ENCODE assay signal across 21 cellular contexts in the genomic region with DNA sequence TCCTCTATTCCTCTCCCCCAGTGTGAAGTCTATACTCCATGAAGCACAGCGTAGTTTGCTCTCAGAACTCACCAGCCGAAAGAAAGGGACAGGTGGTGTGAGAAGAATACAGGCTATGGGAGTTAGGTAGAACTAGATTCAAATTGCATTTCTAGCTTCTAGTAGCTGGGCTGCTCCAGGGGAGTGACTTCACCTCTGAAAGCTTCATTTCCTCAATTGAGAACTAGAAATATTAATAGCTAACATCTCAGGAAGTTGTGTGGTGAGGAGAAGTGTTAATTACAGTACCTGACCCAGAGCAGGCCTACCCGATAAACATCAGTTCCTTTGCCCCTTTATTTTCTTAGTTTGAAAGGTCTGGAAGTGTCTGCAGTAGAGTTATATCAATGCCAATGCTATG.
DNase-seq lines count a peak whose midpoint lies in the region; ATAC-seq and TF ChIP-seq lines count a peak whose summit lies in the region.
"Had no signal": no experiment of that assay in that cellular context is flagged by ENCODE, and none has a peak within 500 bp of the region (broad histone marks: within the 10 kb centered on the region; RNA-seq: fewer than 3 reads in every experiment).

No MANE protein-coding gene starts in this region.

- H3F3A ChIP-seq in neural progenitor cell (ENCODE audit: low read depth) = no peaks in the 10 kb centered on the region

- H3K36me3 ChIP-seq in esophagus muscularis mucosa (no peaks in the 10 kb centered on the region), left ventricle myocardium inferior (no peaks in the 10 kb centered on the region), endodermal cell (ENCODE audit: control insufficient read depth, insufficient read depth, low read length) (no peaks in the 10 kb centered on the region), vagina (no peaks in the 10 kb centered on the region), neural progenitor cell (no peaks in the 10 kb centered on the region)
- H3K36me3 ChIP-seq: cardiac muscle cell, MG63 had no signal

- H3K4me1 Mint-ChIP-seq in endodermal cell = no peaks in the 10 kb centered on the region
- H3K4me1 Mint-ChIP-seq in neural progenitor cell = no peaks in the 10 kb centered on the region
- H3K4me1 Mint-ChIP-seq: CD14-positive monocyte had no signal

- H4K20me1 ChIP-seq in neural progenitor cell (ENCODE audit: low read depth) = no peaks in the 10 kb centered on the region

- H3K27ac Mint-ChIP-seq in endodermal cell = no peak overlapping the region
- no peak overlapping the region for H3K27ac Mint-ChIP-seq in neural progenitor cell
- H3K27ac Mint-ChIP-seq: CD14-positive monocyte; effector memory CD8-positive, alpha-beta T cell had no signal

- H3K4me2 ChIP-seq in neural progenitor cell = no peak overlapping the region

- no peak overlapping the region for H3K4me3 Mint-ChIP-seq in endodermal cell
- H3K4me3 Mint-ChIP-seq in neural progenitor cell = no peak overlapping the region
- H3K4me3 Mint-ChIP-seq: CD14-positive monocyte; effector memory CD8-positive, alpha-beta T cell had no signal

- no peak for TF ChIP-seq EP300 in esophagus muscularis mucosa (IDR thresholded peaks at IDR 0.05)

- no peaks in the 10 kb centered on the region for H3K27me3 ChIP-seq in esophagus muscularis mucosa
- H3K27me3 ChIP-seq in left ventricle myocardium inferior (ENCODE audit: low read depth) = no peaks in the 10 kb centered on the region
- no peaks in the 10 kb centered on the region for H3K27me3 ChIP-seq in endodermal cell (ENCODE audit: control insufficient read depth, insufficient read depth, low read length, poor library complexity, severe bottlenecking)
- H3K27me3 ChIP-seq in vagina = no peaks in the 10 kb centered on the region
- H3K27me3 ChIP-seq in neural progenitor cell = no peaks in the 10 kb centered on the region
- H3K27me3 ChIP-seq: cardiac muscle cell, foreskin keratinocyte, MG63 had no signal

- 93% methylated on average over 3 of the region's 3 CpGs for WGBS in esophagus muscularis mucosa
- 100% methylated on average over 1 to 3 of the region's 3 CpGs for WGBS in endodermal cell (ENCODE audit: insufficient coverage in 1 of 2, insufficient read length in 1 of 2), 2 experiments

- H3K9me3 ChIP-seq in esophagus muscularis mucosa (no peaks in the 10 kb centered on the region), left ventricle myocardium inferior (replicated peaks) (no peaks in the 10 kb centered on the region), endodermal cell (ENCODE audit: control insufficient read depth, low read length) (no peaks in the 10 kb centered on the region), vagina (no peaks in the 10 kb centered on the region), neural progenitor cell (ENCODE audit: low read depth) (no peaks in the 10 kb centered on the region)
- H3K9me3 ChIP-seq: MG63 had no signal

- TF ChIP-seq CTCF in esophagus muscularis mucosa (IDR thresholded peaks at IDR 0.05) = no peak
- TF ChIP-seq CTCF in left ventricle myocardium inferior (IDR thresholded peaks at IDR 0.05; ENCODE audit: borderline replicate concordance) = no peak
- no peak for TF ChIP-seq CTCF in endodermal cell (conservative IDR thresholded peaks at IDR 0.05)
- no peak for TF ChIP-seq CTCF in vagina (IDR thresholded peaks at IDR 0.05)
- TF ChIP-seq CTCF in neural progenitor cell (IDR thresholded peaks at IDR 0.05) = no peak

- TF ChIP-seq POLR2A in esophagus muscularis mucosa (IDR thresholded peaks at IDR 0.05; ENCODE audit: low read depth) (no peak), vagina (IDR thresholded peaks at IDR 0.05) (no peak)

- peak; percentile 63 for ATAC-seq in GM19035 (IDR thresholded peaks at IDR 0.05; ENCODE audit: unreplicated experiment)
- ATAC-seq in GM21717 (IDR thresholded peaks at IDR 0.05; ENCODE audit: unreplicated experiment) = peak; percentile 88
- ATAC-seq in HG03135 (IDR thresholded peaks at IDR 0.05; ENCODE audit: unreplicated experiment) = peak; percentile 93
- ATAC-seq: effector memory CD8-positive, alpha-beta T cell; foreskin keratinocyte had no signal

- DNase-seq in esophagus muscularis mucosa (ENCODE audit: extremely low spot score) (peak; percentile 19), left ventricle myocardium inferior (no peak), endodermal cell (no peak), vagina (ENCODE audit: extremely low spot score in 2 of 2) (no peak), neural progenitor cell (ENCODE audit: low spot score) (no peak)
- DNase-seq: activated CD8-positive, alpha-beta memory T cell treated with anti-CD3 and anti-CD28 coated beads, Interleukin-2, amount 50 U/mL, for 4 hours; activated naive CD4-positive, alpha-beta T cell treated with anti-CD3 and anti-CD28 coated beads, Interleukin-2, amount 50 U/mL, for 16 hours; effector memory CD8-positive, alpha-beta T cell; EL; foreskin keratinocyte; HCEC 1CT; mesendoderm; MG63; NCI-H2171 treated with DMSO at 0.1 percent for 48 hours; nucleus accumbens had no signal

- H3K27me3 Mint-ChIP-seq in endodermal cell (ENCODE audit: insufficient read depth) (peaks cover 10% of the 10 kb centered on the region), neural progenitor cell (ENCODE audit: insufficient read depth, low read depth) (peaks cover 2% of the 10 kb centered on the region)
- H3K27me3 Mint-ChIP-seq: effector memory CD8-positive, alpha-beta T cell had no signal

- no peaks in the 10 kb centered on the region for H3K9me3 Mint-ChIP-seq in endodermal cell
- H3K9me3 Mint-ChIP-seq in neural progenitor cell = no peaks in the 10 kb centered on the region

- intact Hi-C loops in esophagus muscularis mucosa (cut with DNase I) (no loop called here), left ventricle myocardium inferior (cut with micrococcal nuclease) (no loop called here), vagina (cut with DNase I) (no loop called here)

- no peaks in the 10 kb centered on the region for H3K79me2 ChIP-seq in neural progenitor cell (ENCODE audit: low read depth)

- H3K4me3 ChIP-seq in esophagus muscularis mucosa (no peak overlapping the region), left ventricle myocardium inferior (no peak overlapping the region), endodermal cell (ENCODE audit: low read length) (no peak overlapping the region), vagina (no peak overlapping the region), neural progenitor cell (no peak overlapping the region)
- H3K4me3 ChIP-seq: cardiac muscle cell, MG63 had no signal

- H3K36me3 Mint-ChIP-seq in endodermal cell (ENCODE audit: low read depth) = no peaks in the 10 kb centered on the region
- no peaks in the 10 kb centered on the region for H3K36me3 Mint-ChIP-seq in neural progenitor cell
- H3K36me3 Mint-ChIP-seq: CD14-positive monocyte had no signal

- no peaks in the 10 kb centered on the region for H3K4me1 ChIP-seq in esophagus muscularis mucosa
- H3K4me1 ChIP-seq in left ventricle myocardium inferior = peaks cover 4% of the 10 kb centered on the region
- H3K4me1 ChIP-seq in endodermal cell (ENCODE audit: control insufficient read depth, insufficient read depth, low read length) = no peaks in the 10 kb centered on the region
- H3K4me1 ChIP-seq in vagina = no peaks in the 10 kb centered on the region
- H3K4me1 ChIP-seq in neural progenitor cell = no peaks in the 10 kb centered on the region
- H3K4me1 ChIP-seq: foreskin keratinocyte had no signal

- no peak overlapping the region for H2AFZ ChIP-seq in neural progenitor cell (replicated peaks)

- H3K27ac ChIP-seq in esophagus muscularis mucosa (replicated peaks in 1 of 4) (no peak overlapping the region), left ventricle myocardium inferior (replicated peaks) (no peak overlapping the region), endodermal cell (ENCODE audit: low read depth, low read length) (no peak overlapping the region), vagina (no peak overlapping the region), neural progenitor cell (no peak overlapping the region)
- H3K27ac ChIP-seq: cardiac muscle cell, foreskin keratinocyte, VCaP had no signal

- no peak overlapping the region for H3K9ac ChIP-seq in endodermal cell (ENCODE audit: extremely low read depth, low read length, poor library complexity, severe bottlenecking)
- H3K9ac ChIP-seq in neural progenitor cell = no peak overlapping the region
